Comparison of ENCODE assay signal across 17 cellular contexts in genomic region chr10:124267231-124267885, GRCh38.
DNase-seq lines count a peak whose midpoint lies in the region; ATAC-seq and TF ChIP-seq lines count a peak whose summit lies in the region.
"Had no signal": no experiment of that assay in that cellular context is flagged by ENCODE, and none has a peak within 500 bp of the region (broad histone marks: within the 10 kb centered on the region; RNA-seq: fewer than 3 reads in every experiment).

No MANE protein-coding gene starts in this region.

- peaks cover 12% of the 10 kb centered on the region for H3K27me3 Mint-ChIP-seq in nephron progenitor cell (ENCODE audit: low read depth, poor library complexity)

- peak overlapping the region; percentile 74 for H3K27ac Mint-ChIP-seq in nephron progenitor cell
- H3K27ac Mint-ChIP-seq: activated T-helper 17 cell treated with anti-CD3 and anti-CD28 coated beads, Interleukin-2, amount 50 U/mL, for 72 hours had no signal

- no peak for ATAC-seq in GM18498 (IDR thresholded peaks at IDR 0.05; ENCODE audit: unreplicated experiment)
- ATAC-seq: activated T-helper 17 cell treated with anti-CD3 and anti-CD28 coated beads, Interleukin-2, amount 50 U/mL, for 72 hours; esophagus mucosa had no signal

- H3K9me3 Mint-ChIP-seq in nephron progenitor cell, result peaks cover 13% of the 10 kb centered on the region

- TF ChIP-seq CTCF in nephron progenitor cell (IDR thresholded peaks at IDR 0.05) (no peak), GM10266 (IDR thresholded peaks at IDR 0.05; ENCODE audit: control insufficient read depth, insufficient read depth, low read depth, missing control alignments) (no peak)

- DNase-seq in Ammon's horn (ENCODE audit: low spot score) (peak; percentile 20), M059J (ENCODE audit: low read depth) (peak; percentile 62), fibroblast of gingiva (ENCODE audit: low read depth) (peak; percentile 61), nephron progenitor cell (no peak), SKM-1 treated with dmso at 0.1 percent for 144 hours (lab: John Stamatoyannopoulos, UW; ENCODE audit: unreplicated experiment) (no peak), GM10266 (ENCODE audit: extremely low spot score) (no peak), pons (ENCODE audit: low spot score) (no peak)
- DNase-seq: activated CD4-positive, alpha-beta T cell treated with anti-CD3 and anti-CD28 coated beads, Interleukin-2, amount 50 U/mL, for 48 hours; amniotic stem cell; colonic mucosa; DMS79; hippocampal formation; NCI-H187 treated with DMSO at 0.1 percent for 48 hours; NCI-H510A treated with DMSO at 0.1 percent for 48 hours had no signal

- H3K4me1 Mint-ChIP-seq in nephron progenitor cell, result peaks cover 30% of the 10 kb centered on the region

- peaks cover 4% of the 10 kb centered on the region for H3K36me3 Mint-ChIP-seq in nephron progenitor cell (ENCODE audit: low read depth)

- no peak overlapping the region for H3K4me3 Mint-ChIP-seq in nephron progenitor cell
- H3K4me3 Mint-ChIP-seq: activated T-helper 17 cell treated with anti-CD3 and anti-CD28 coated beads, Interleukin-2, amount 50 U/mL, for 72 hours had no signal

Comparison
In these comparisons a context has a peak if more than half of its experiments do, and no peak if none do; other contexts are left out.
1. DNase-seq: peak in Ammon's horn (single experiment), M059J (single experiment) and fibroblast of gingiva (single experiment); none in nephron progenitor cell (single experiment), SKM-1 treated with dmso at 0.1 percent for 144 hours (single experiment), GM10266 (single experiment) and pons (single experiment).